In genomic region chr18:7221424-7222155, GRCh38 we compare ENCODE assay signal across 8 cellular contexts. TPM values are rescaled to one million over a fixed set of nuclear protein-coding genes. Genes with fewer than 3 reads are reported as not detected.
DNase-seq lines count a peak whose midpoint lies in the region; ATAC-seq, FAIRE-seq and TF ChIP-seq lines count a peak whose summit lies in the region.

No MANE protein-coding gene starts in this region.

- no peak overlapping the region for H3K4me3 Mint-ChIP-seq in nephron progenitor cell

- BruUV-seq in endothelial cell of umbilical vein (replicated peaks; lab: Mats Ljungman, UMichigan): no TSS peak

- dilution Hi-C loops in endothelial cell of umbilical vein (cut with MboI; ENCODE audit: extremely low pct_ligation_motif_present, low sequenced_read_pairs): no loop called here

- no peaks in the 10 kb centered on the region for H3K36me3 ChIP-seq in OCI-LY3 (replicated peaks; ENCODE audit: low read depth, low read length)
- no peaks in the 10 kb centered on the region for H3K36me3 ChIP-seq in endothelial cell of umbilical vein (ENCODE audit: control insufficient read depth in 2 of 2, extremely low read depth in 1 of 2, insufficient read depth in 2 of 2, low read length in 2 of 2)

- H3K9me3 Mint-ChIP-seq in nephron progenitor cell: no peaks in the 10 kb centered on the region

- DNase-seq in GM04503 (ENCODE audit: low read depth) (peak; percentile 13), Kasumi-1 (lab: John Stamatoyannopoulos, UW) (peak; percentile 64 to 77), endothelial cell of umbilical vein (ENCODE audit: low read depth, low spot score) (peak; percentile 69), nephron progenitor cell (peak; percentile 63), hippocampal formation (lab: John Stamatoyannopoulos, UW) (no peak)

- H3K36me3 Mint-ChIP-seq in nephron progenitor cell (ENCODE audit: low read depth): no peaks in the 10 kb centered on the region

- intact Hi-C loops in endothelial cell of umbilical vein (cut with micrococcal nuclease): loop anchor here (1.0 to 10.0 kb wide), 5 partner anchors 346 to 1257 kb away; partner anchors contain the start of gene PTPRM

- H3K9me3 ChIP-seq in OCI-LY3 (ENCODE audit: insufficient read depth, low read length): no peaks in the 10 kb centered on the region
- H3K9me3 ChIP-seq in endothelial cell of umbilical vein (replicated peaks; ENCODE audit: control insufficient read depth, insufficient read depth, low read length): no peaks in the 10 kb centered on the region

- TF ChIP-seq POLR2A in endothelial cell of umbilical vein (IDR thresholded peaks at IDR 0.05; ENCODE audit: low read depth, low read length): no peak

- POLR2A ChIA-PET in endothelial cell of umbilical vein (lab: Charles Lee): no interaction called here

- ATAC-seq in GM21786 (IDR thresholded peaks at IDR 0.05; ENCODE audit: unreplicated experiment): no peak
- ATAC-seq in GM18511 (IDR thresholded peaks at IDR 0.05; ENCODE audit: unreplicated experiment): no peak

- H3K9ac ChIP-seq in OCI-LY3 (ENCODE audit: low read length) (no peak overlapping the region), endothelial cell of umbilical vein (replicated peaks; ENCODE audit: extremely low read depth, insufficient read depth, low read length) (no peak overlapping the region)

- no peak overlapping the region for H3K27ac Mint-ChIP-seq in nephron progenitor cell

- H2AFZ ChIP-seq in OCI-LY3 (ENCODE audit: low read depth, low read length) (no peak overlapping the region), endothelial cell of umbilical vein (ENCODE audit: low read depth, low read length) (no peak overlapping the region)

- H3K4me3 ChIP-seq in OCI-LY3 (ENCODE audit: low read length) (no peak overlapping the region), endothelial cell of umbilical vein (replicated peaks in 1 of 3; ENCODE audit: insufficient read depth in 1 of 3, low read depth in 1 of 3, low read length in 3 of 3) (no peak overlapping the region)

- H4K20me1 ChIP-seq in OCI-LY3 (ENCODE audit: insufficient read depth, low read length) (no peaks in the 10 kb centered on the region), endothelial cell of umbilical vein (replicated peaks; ENCODE audit: control insufficient read depth, extremely low read depth, insufficient read depth, low read length) (no peaks in the 10 kb centered on the region)

- TF ChIP-seq CTCF in OCI-LY3 (IDR thresholded peaks at IDR 0.05; ENCODE audit: low read depth, low read length) (peak; percentile 80), endothelial cell of umbilical vein (IDR thresholded peaks at IDR 0.05; ENCODE audit: extremely low read depth in 1 of 2, insufficient read depth in 1 of 2, low read depth in 1 of 2, low read length in 2 of 2) (peak; percentile 71 to 79), nephron progenitor cell (IDR thresholded peaks at IDR 0.05) (peak; percentile 87)

- H3K4me1 Mint-ChIP-seq in nephron progenitor cell: peaks cover 22% of the 10 kb centered on the region

- FAIRE-seq in endothelial cell of umbilical vein (lab: Jason Lieb, UNC): peak; percentile 65

- H3K4me1 ChIP-seq in OCI-LY3 (ENCODE audit: low read length) (no peaks in the 10 kb centered on the region), endothelial cell of umbilical vein (ENCODE audit: control insufficient read depth, extremely low read depth, insufficient read depth, low read length) (no peaks in the 10 kb centered on the region)

- H3K9me1 ChIP-seq in endothelial cell of umbilical vein (replicated peaks; ENCODE audit: control insufficient read depth, extremely low read depth, insufficient read depth, low read length): no peaks in the 10 kb centered on the region

- H3K27me3 ChIP-seq in OCI-LY3 (ENCODE audit: low read depth, low read length): no peaks in the 10 kb centered on the region
- H3K27me3 ChIP-seq in endothelial cell of umbilical vein (ENCODE audit: control insufficient read depth in 2 of 2, insufficient read depth in 2 of 2, low read length in 2 of 2): peaks cover 0 to 1% of the 10 kb centered on the region in 2 experiments

- H3K27ac ChIP-seq in OCI-LY3 (ENCODE audit: low read length) (no peak overlapping the region), endothelial cell of umbilical vein (ENCODE audit: insufficient read depth, low read depth, low read length) (no peak overlapping the region)

- H3K27me3 Mint-ChIP-seq in nephron progenitor cell (ENCODE audit: low read depth, poor library complexity): peaks cover 16% of the 10 kb centered on the region

- CTCF ChIA-PET in endothelial cell of umbilical vein (lab: Charles Lee): interaction anchor here (0.6 to 2.9 kb wide), 7 partner anchors 9 to 1258 kb away, joined by 3 to 49 read pairs (median 8); partner anchors contain the start of gene LRRC30

- H3K79me2 ChIP-seq in OCI-LY3 (ENCODE audit: low read length) (no peaks in the 10 kb centered on the region), endothelial cell of umbilical vein (ENCODE audit: control insufficient read depth, insufficient read depth, low read length) (no peaks in the 10 kb centered on the region)

- H3K4me2 ChIP-seq in OCI-LY3 (ENCODE audit: low read length) (no peak overlapping the region), endothelial cell of umbilical vein (ENCODE audit: insufficient read depth, low read length) (no peak overlapping the region)

TF ChIP-seq in endothelial cell of umbilical vein, 7 proteins besides CTCF, POLR2A, EP300 and RAD21:
- TF ChIP-seq MYC (IDR thresholded peaks at IDR 0.05; ENCODE audit: low read depth, low read length) (no peak), POLR2AphosphoS5 (IDR thresholded peaks at IDR 0.05; ENCODE audit: insufficient read depth, low read depth, low read length) (no peak), GATA2 (IDR thresholded peaks at IDR 0.05; ENCODE audit: insufficient read depth, insufficient read length, low read depth, low read length) (no peak), FOS (IDR thresholded peaks at IDR 0.05; ENCODE audit: borderline replicate concordance, insufficient read depth, low read length) (no peak), EZH2 (IDR thresholded peaks at IDR 0.05; ENCODE audit: borderline replicate concordance, low read depth, low read length, severe bottlenecking) (no peak)
TF ChIP-seq in endothelial cell of umbilical vein: peak in this region for 0.

RNA-seq across cellular contexts. Expression of gene LRRC30, which starts 9.3 kb away (rescaled TPM):
- total RNA-seq in endothelial cell of umbilical vein: not detected in 2 replicates
- not detected in 2 replicates for polyA plus RNA-seq in endothelial cell of umbilical vein
- not detected in 2 replicates for polyA plus RNA-seq in endothelial cell of umbilical vein (2011; cell fraction: cytosol; rRNA removed)
- polyA plus RNA-seq in endothelial cell of umbilical vein (2011; cell fraction: nucleus; rRNA removed): not detected in 2 replicates
- not detected in 2 replicates for polyA plus RNA-seq in endothelial cell of umbilical vein (2012)
- polyA minus RNA-seq in endothelial cell of umbilical vein: not detected in 2 replicates
- polyA minus RNA-seq in endothelial cell of umbilical vein (2011; cell fraction: cytosol; rRNA and poly(A)+ RNA removed): not detected
- not detected in 2 replicates for polyA minus RNA-seq in endothelial cell of umbilical vein (2011; cell fraction: nucleus; rRNA and poly(A)+ RNA removed)

Comparison
In these comparisons a context has a peak if more than half of its experiments do, and no peak if none do; other contexts are left out.
1. DNase-seq: peak in GM04503 (single experiment), Kasumi-1 (2 of 2), endothelial cell of umbilical vein (single experiment) and nephron progenitor cell (single experiment); none in hippocampal formation (0 of 2).
2. Peak in every context shown above with its lines, with median percentiles within 50 percentile points of each other: CTCF ChIP-seq.